ENCODE assay signal across 21 cellular contexts in the genomic region with DNA sequence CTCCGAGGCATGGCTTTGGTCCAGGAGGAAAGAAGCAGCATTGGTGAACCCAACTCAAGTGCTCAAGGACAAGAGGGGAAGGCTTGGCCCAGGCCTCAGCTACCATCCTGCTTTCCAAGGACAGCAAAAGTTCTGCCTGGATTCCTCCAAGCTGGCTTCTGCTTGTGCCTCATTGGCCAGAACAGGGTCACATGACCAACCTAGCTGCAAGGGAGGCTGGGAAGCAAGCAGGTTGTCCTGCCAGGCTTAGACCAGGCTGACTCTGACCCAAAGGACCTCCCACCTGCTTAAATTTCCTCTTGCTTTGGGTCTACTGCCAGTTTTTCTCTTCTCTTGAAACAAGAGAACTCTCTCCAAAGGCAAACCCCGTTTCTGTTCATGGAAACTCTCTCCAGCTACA.
"Had no signal": no experiment of that assay in that cellular context is flagged by ENCODE, and none has a peak within 500 bp of the region (broad histone marks: within the 10 kb centered on the region; RNA-seq: fewer than 3 reads in every experiment).

No MANE protein-coding gene starts in this region.

- H3K27ac Mint-ChIP-seq: activated naive CD8-positive, alpha-beta T cell treated with anti-CD3 and anti-CD28 coated beads for 36 hours; activated T-cell treated with anti-CD3 and anti-CD28 coated beads, Interleukin-2, amount 50 U/mL, for 72 hours; natural killer cell treated with Interleukin-12 subunit alpha and Interleukin-12 subunit beta and Interleukin-15 and Interleukin-18, amount 100 ng/mL, for 72 hours had no signal

- H3K36me3 Mint-ChIP-seq: activated naive CD8-positive, alpha-beta T cell treated with anti-CD3 and anti-CD28 coated beads for 36 hours; natural killer cell treated with Interleukin-12 subunit alpha and Interleukin-12 subunit beta and Interleukin-15 and Interleukin-18, amount 100 ng/mL, for 72 hours had no signal

- H3K4me3 ChIP-seq: adrenal gland, body of pancreas, lung, mucosa of descending colon, right atrium auricular region, spleen, tibial nerve had no signal

- DNase-seq: activated CD4-positive, alpha-beta T cell treated with anti-CD3 and anti-CD28 coated beads, Interleukin-2, amount 50 U/mL, for 1 hour; activated CD4-positive, CD25-positive, alpha-beta regulatory T cell treated with anti-CD3 and anti-CD28 coated beads, Interleukin-2, amount 50 U/mL, for 72 hours; activated naive CD4-positive, alpha-beta T cell; activated naive CD8-positive, alpha-beta T cell treated with anti-CD3 and anti-CD28 coated beads for 36 hours; activated T-cell treated with anti-CD3 and anti-CD28 coated beads for 4 hours; activated T-cell treated with anti-CD3 and anti-CD28 coated beads, Interleukin-2, amount 50 U/mL, for 72 hours; adrenal gland; aorta; body of pancreas; effector CD4-positive, alpha-beta T cell; kidney glomerular epithelial cell; mucosa of descending colon; spleen; stimulated activated naive CD4-positive, alpha-beta T cell; WERI-Rb-1 had no signal

- H3K4me3 Mint-ChIP-seq: activated naive CD8-positive, alpha-beta T cell treated with anti-CD3 and anti-CD28 coated beads for 36 hours; activated T-cell treated with anti-CD3 and anti-CD28 coated beads, Interleukin-2, amount 50 U/mL, for 72 hours; natural killer cell treated with Interleukin-12 subunit alpha and Interleukin-12 subunit beta and Interleukin-15 and Interleukin-18, amount 100 ng/mL, for 72 hours had no signal

- H3K4me1 ChIP-seq: adrenal gland, body of pancreas had no signal

- ATAC-seq: activated T-cell treated with anti-CD3 and anti-CD28 coated beads, Interleukin-2, amount 50 U/mL, for 72 hours; body of pancreas; left lobe of liver; mucosa of descending colon; natural killer cell treated with Interleukin-12 subunit alpha and Interleukin-12 subunit beta and Interleukin-15 and Interleukin-18, amount 100 ng/mL, for 72 hours had no signal

- H3K4me1 Mint-ChIP-seq: activated naive CD8-positive, alpha-beta T cell treated with anti-CD3 and anti-CD28 coated beads for 36 hours had no signal

- H3K9me3 ChIP-seq: adrenal gland, body of pancreas, mucosa of descending colon had no signal

- H3K27me3 ChIP-seq: body of pancreas, right atrium auricular region had no signal

- H3K9me3 Mint-ChIP-seq: activated naive CD8-positive, alpha-beta T cell treated with anti-CD3 and anti-CD28 coated beads for 36 hours; natural killer cell treated with Interleukin-12 subunit alpha and Interleukin-12 subunit beta and Interleukin-15 and Interleukin-18, amount 100 ng/mL, for 72 hours had no signal

- H3K27ac ChIP-seq: adrenal gland, body of pancreas, epithelial cell of prostate, right atrium auricular region, spleen, tibial nerve, WERI-Rb-1 had no signal

- H3K36me3 ChIP-seq: adrenal gland, right atrium auricular region, spleen, tibial nerve, WERI-Rb-1 had no signal
